ENCODE assay signal across 12 cellular contexts in genomic region chr7:1663243-1663642, GRCh38. TPM values are rescaled to one million over a fixed set of nuclear protein-coding genes. Genes with fewer than 3 reads are reported as not detected.
A peak's percentile ranks its signal among the peaks of the same experiment; 100 is the strongest.
DNase-seq lines count a peak whose midpoint lies in the region; ATAC-seq and TF ChIP-seq lines count a peak whose summit lies in the region.
"Had no signal": no experiment of that assay in that cellular context is flagged by ENCODE, and none has a peak within 500 bp of the region (broad histone marks: within the 10 kb centered on the region; RNA-seq: fewer than 3 reads in every experiment).

No MANE protein-coding gene starts in this region.

- H4K20me1 ChIP-seq in BLaER1 (peaks cover 21% of the 10 kb centered on the region), GM23248 (ENCODE audit: insufficient read depth) (no peaks in the 10 kb centered on the region)

- no peak overlapping the region for H2AFZ ChIP-seq in GM23248

- 92 to 93% methylated on average over 11 of the region's 11 CpGs for WGBS in GM23248 (ENCODE audit: low coverage in 1 of 2, low lambda C conversion rate in 2 of 2, missing lambda C conversion rate in 2 of 2), 2 experiments

- H3K9me3 ChIP-seq in BLaER1 (no peaks in the 10 kb centered on the region), SJCRH30 (replicated peaks) (no peaks in the 10 kb centered on the region), GM23248 (ENCODE audit: low read depth) (no peaks in the 10 kb centered on the region)

- peaks cover 76% of the 10 kb centered on the region for H3K27me3 Mint-ChIP-seq in Calu3 (ENCODE audit: unreplicated experiment)
- peaks cover 8 to 50% (median 29%) of the 10 kb centered on the region in 5 donors for H3K27me3 Mint-ChIP-seq in naive thymus-derived CD8-positive, alpha-beta T cell

- H3K27me3 ChIP-seq in BLaER1 (peaks cover 35% of the 10 kb centered on the region), SJCRH30 (no peaks in the 10 kb centered on the region), GM23248 (replicated peaks; ENCODE audit: insufficient read depth) (no peaks in the 10 kb centered on the region)

- TF ChIP-seq CTCF in Calu3 (IDR thresholded peaks at IDR 0.05; ENCODE audit: unreplicated experiment) = no peak
- TF ChIP-seq CTCF in coronary artery (IDR thresholded peaks at IDR 0.05) = no peak

- no peaks in the 10 kb centered on the region for H3K36me3 Mint-ChIP-seq in Calu3 (ENCODE audit: insufficient read depth, unreplicated experiment)
- peaks cover 0 to 2% (median 0%) of the 10 kb centered on the region in 3 donors for H3K36me3 Mint-ChIP-seq in naive thymus-derived CD8-positive, alpha-beta T cell

- no peaks in the 10 kb centered on the region for H3K4me1 Mint-ChIP-seq in Calu3 (ENCODE audit: low read depth, unreplicated experiment)
- H3K4me1 Mint-ChIP-seq in naive thymus-derived CD8-positive, alpha-beta T cell = peaks cover 5 to 17% (median 8%) of the 10 kb centered on the region in 4 donors

- H3K36me3 ChIP-seq in BLaER1 (no peaks in the 10 kb centered on the region), SJCRH30 (no peaks in the 10 kb centered on the region), GM23248 (ENCODE audit: low read depth) (no peaks in the 10 kb centered on the region)
- H3K36me3 ChIP-seq: brain microvascular endothelial cell had no signal

- POLR2A ChIA-PET in naive thymus-derived CD8-positive, alpha-beta T cell (lab: Charles Lee) = no interaction called here

- DNase-seq in Calu3 (peak; percentile 0), coronary artery (ENCODE audit: low spot score) (peak; percentile 47), retina (no peak), SJCRH30 (no peak), GM23248 (no peak)
- DNase-seq in naive thymus-derived CD8-positive, alpha-beta T cell = peak in 1 of 10 donors; percentile 32
- DNase-seq: brain microvascular endothelial cell, MM.1S, OCI-M1 had no signal

- H3K27ac ChIP-seq in BLaER1 (no peak overlapping the region), coronary artery (no peak overlapping the region), SJCRH30 (no peak overlapping the region), GM23248 (no peak overlapping the region)
- H3K27ac ChIP-seq: brain microvascular endothelial cell, HL-60 had no signal

- H3K9ac ChIP-seq in BLaER1 = no peak overlapping the region
- H3K9ac ChIP-seq in GM23248 = no peak overlapping the region

- in situ Hi-C loops in GM23248 (cut with MboI) = no loop called here

- H3K9me2 ChIP-seq in GM23248 (ENCODE audit: insufficient read depth) = no peaks in the 10 kb centered on the region

- peaks cover 53% of the 10 kb centered on the region for H3K4me1 ChIP-seq in BLaER1
- H3K4me1 ChIP-seq in SJCRH30 = no peaks in the 10 kb centered on the region
- peaks cover 9% of the 10 kb centered on the region for H3K4me1 ChIP-seq in GM23248 (ENCODE audit: insufficient read depth)

- CTCF ChIA-PET in Calu3 (lab: Charles Lee) = interaction anchor here (0.7 to 1.5 kb wide), 3 partner anchors 94 to 1029 kb away, joined by 3 read pairs; no protein-coding TSS in a partner anchor

- H3K79me2 ChIP-seq in GM23248 (ENCODE audit: insufficient read depth) = no peaks in the 10 kb centered on the region

- no peak overlapping the region for H3K4me3 ChIP-seq in BLaER1
- no peak overlapping the region for H3K4me3 ChIP-seq in coronary artery
- no peak overlapping the region for H3K4me3 ChIP-seq in SJCRH30
- no peak overlapping the region for H3K4me3 ChIP-seq in GM23248

- intact Hi-C loops in Calu3 (cut with micrococcal nuclease; ENCODE audit: unreplicated experiment) = no loop called here

- H3F3A ChIP-seq in GM23248 (ENCODE audit: insufficient read depth) = peaks cover 11% of the 10 kb centered on the region

- no peak overlapping the region for H3K4me3 Mint-ChIP-seq in Calu3 (ENCODE audit: low read depth, unreplicated experiment)
- H3K4me3 Mint-ChIP-seq in naive thymus-derived CD8-positive, alpha-beta T cell = peak overlapping the region in 9 of 10 donors; percentile 12 to 72 (median 37)

- ATAC-seq in naive thymus-derived CD8-positive, alpha-beta T cell = peak in 1 of 2 donors; percentile 63
- no peak for ATAC-seq in HG03095 (IDR thresholded peaks at IDR 0.05; ENCODE audit: unreplicated experiment)

- H3K4me2 ChIP-seq in BLaER1 = peak overlapping the region; percentile 91
- H3K4me2 ChIP-seq in GM23248 (ENCODE audit: unreplicated experiment) = no peak overlapping the region

- BruUV-seq in Calu3 (replicated peaks; lab: Mats Ljungman, UMichigan) = no TSS peak

- H3K27ac Mint-ChIP-seq in Calu3 (ENCODE audit: unreplicated experiment) = no peak overlapping the region
- H3K27ac Mint-ChIP-seq in naive thymus-derived CD8-positive, alpha-beta T cell = peak overlapping the region in 1 of 10 donors; percentile 49

- H3K9me3 Mint-ChIP-seq in Calu3 (ENCODE audit: low read depth, unreplicated experiment) = no peaks in the 10 kb centered on the region
- peaks cover 0 to under 1% (median 0%) of the 10 kb centered on the region in 9 donors for H3K9me3 Mint-ChIP-seq in naive thymus-derived CD8-positive, alpha-beta T cell

RNA-seq across cellular contexts. Expression of gene ELFN1, which starts 6.8 kb away (rescaled TPM):
- 0.27 TPM in 1 of 2 replicates, not detected in the other for total RNA-seq in Calu3 (2022)
- not detected for total RNA-seq in naive thymus-derived CD8-positive, alpha-beta T cell
- not detected for polyA plus RNA-seq in naive thymus-derived CD8-positive, alpha-beta T cell
- 1.3 and 1.7 TPM in 2 replicates for total RNA-seq in SJCRH30 (2014; rRNA removed; shearing (Covaris generic))
- total RNA-seq in GM23248 (2014; rRNA removed; shearing (Covaris generic)) = 5.1 and 6.2 TPM in 2 replicates
- 0.13 and 0.19 TPM in 2 replicates for polyA plus RNA-seq in GM23248 (2016; fragmentation: Nextera tagmentation; extraction: Ambion mirVana)

Comparison
In these comparisons a context has a peak if more than half of its experiments do, and no peak if none do; other contexts are left out.
1. DNase-seq: peak in Calu3 (single experiment) and coronary artery (single experiment); none in retina (single experiment), SJCRH30 (0 of 2) and GM23248 (single experiment).